ENCODE assay signal across 8 cellular contexts in the genomic region with DNA sequence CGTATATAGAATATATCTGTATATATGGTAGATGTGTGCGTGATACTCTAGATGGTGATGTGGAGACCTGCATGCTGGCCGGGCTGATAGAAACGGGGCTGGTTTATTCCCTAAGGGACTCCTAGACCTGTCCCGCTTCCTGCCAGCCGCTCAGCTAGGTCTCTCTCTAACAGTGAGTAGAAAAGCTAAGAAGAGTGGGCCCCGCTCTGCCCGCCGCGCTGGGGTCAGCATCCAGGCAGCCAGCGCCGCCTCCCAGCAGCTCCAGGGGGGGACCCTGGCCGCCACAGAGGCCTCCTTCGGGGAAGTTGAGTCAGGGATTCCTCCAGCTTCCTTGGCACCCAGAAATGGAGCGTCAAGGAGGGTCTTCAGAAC. TPM values are rescaled to one million over a fixed set of nuclear protein-coding genes. Genes with fewer than 3 reads are reported as not detected.
DNase-seq lines count a peak whose midpoint lies in the region; ATAC-seq and TF ChIP-seq lines count a peak whose summit lies in the region.

No MANE protein-coding gene starts in this region.

- H3K9me3 ChIP-seq in Panc1 (ENCODE audit: control insufficient read depth, insufficient read depth, low read depth, low read length) (no peaks in the 10 kb centered on the region), Caco-2 (no peaks in the 10 kb centered on the region)

- H3K4me1 Mint-ChIP-seq in Caco-2 (ENCODE audit: low read depth, unreplicated experiment), result peaks cover 15% of the 10 kb centered on the region

- no peaks in the 10 kb centered on the region for H3K36me3 Mint-ChIP-seq in Caco-2 (ENCODE audit: insufficient read depth, unreplicated experiment)

- POLR2A ChIA-PET in Panc1 (lab: Charles Lee), result interaction anchor here (0.8 kb wide), 1 partner anchor 15 kb away, joined by 4 read pairs; no protein-coding TSS in a partner anchor
- POLR2A ChIA-PET in Caco-2 (lab: Charles Lee), result interaction anchor here (1.2 kb wide), 1 partner anchor 29 kb away, joined by 4 read pairs; no protein-coding TSS in a partner anchor

- H3K36me3 ChIP-seq in Panc1 (ENCODE audit: control insufficient read depth, insufficient read depth, low read length) (no peaks in the 10 kb centered on the region), Caco-2 (ENCODE audit: control insufficient read depth, insufficient read depth, low read length) (no peaks in the 10 kb centered on the region)

- CTCF ChIA-PET in Panc1 (lab: Charles Lee) (interaction anchor here (0.5 to 2.4 kb wide), 8 partner anchors 12 to 748 kb away, joined by 3 to 11 read pairs (median 4); a partner anchor contains a TSS), Caco-2 (lab: Charles Lee) (interaction anchor here (0.6 to 1.2 kb wide), 3 partner anchors 13 to 982 kb away, joined by 4 to 8 read pairs (median 4); no protein-coding TSS in a partner anchor)

- H3K4me3 ChIP-seq in Panc1 (ENCODE audit: low read depth in 2 of 2, low read length in 2 of 2) (no peak overlapping the region), Caco-2 (ENCODE audit: low read depth, low read length) (no peak overlapping the region)

- H3K9me3 Mint-ChIP-seq in Caco-2 (ENCODE audit: unreplicated experiment), result no peaks in the 10 kb centered on the region

- no peak for DNase-seq in Panc1 (ENCODE audit: low read depth, low spot score)
- DNase-seq in left ventricle myocardium superior, result peak; percentile 58
- no peak for DNase-seq in Caco-2
- no peak for DNase-seq in CD1c-positive myeloid dendritic cell (ENCODE audit: extremely low spot score)

- H3K27ac ChIP-seq in Panc1 (ENCODE audit: low read length) (peak overlapping the region; percentile 29; the same call in 1 of the 2 replicates), temporal lobe (ENCODE audit: low read depth, low read length) (peak overlapping the region; percentile 68)

- in situ Hi-C loops in Panc1 (cut with HindIII; ENCODE audit: low pct_unique_long_range_greater_than_20kb, low sequenced_read_pairs), result no loop called here

- no peak overlapping the region for H3K4me3 Mint-ChIP-seq in Caco-2 (ENCODE audit: unreplicated experiment)

- ATAC-seq in GM21529 (IDR thresholded peaks at IDR 0.05; ENCODE audit: unreplicated experiment), result peak; percentile 42
- ATAC-seq in Panc1, result peak; percentile 49
- ATAC-seq in left ventricle myocardium superior, result no peak
- ATAC-seq in GM18867 (IDR thresholded peaks at IDR 0.05; ENCODE audit: unreplicated experiment), result no peak
- no peak for ATAC-seq in HG02678 (IDR thresholded peaks at IDR 0.05; ENCODE audit: unreplicated experiment)

- TF ChIP-seq CTCF in Panc1 (IDR thresholded peaks at IDR 0.05), result no peak
- no peak for TF ChIP-seq CTCF in Caco-2 (IDR thresholded peaks at IDR 0.05; ENCODE audit: insufficient read depth in 1 of 2, low read depth in 1 of 2, low read length in 1 of 2, severe bottlenecking in 1 of 2, unreplicated experiment in 1 of 2)

- H3K27me3 ChIP-seq in Panc1 (ENCODE audit: control insufficient read depth, insufficient read depth, low read length) (no peaks in the 10 kb centered on the region), Caco-2 (replicated peaks; ENCODE audit: control insufficient read depth, insufficient read depth, low read length) (no peaks in the 10 kb centered on the region)

- intact Hi-C loops in Panc1 (cut with micrococcal nuclease; ENCODE audit: unreplicated experiment) (no loop called here), left ventricle myocardium superior (cut with micrococcal nuclease) (no loop called here), Caco-2 (cut with micrococcal nuclease; ENCODE audit: unreplicated experiment) (no loop called here)

- H3K27me3 Mint-ChIP-seq in Caco-2 (ENCODE audit: insufficient read depth, unreplicated experiment), result no peaks in the 10 kb centered on the region

- BruUV-seq in Panc1 (replicated peaks; lab: Mats Ljungman, UMichigan), result no TSS peak
- no TSS peak for BruUV-seq in Caco-2 (replicated peaks; lab: Mats Ljungman, UMichigan)

- H3K27ac Mint-ChIP-seq in Caco-2 (ENCODE audit: unreplicated experiment), result no peak overlapping the region

- H3K4me1 ChIP-seq in Panc1 (ENCODE audit: control insufficient read depth, insufficient read depth, low read length), result peaks cover 39% of the 10 kb centered on the region
- H3K4me1 ChIP-seq in Caco-2, result peaks cover 21% of the 10 kb centered on the region

RNA-seq across cellular contexts. Expression of a gene that starts 9.4 kb away (rescaled TPM):
- total RNA-seq in Panc1 (2021; ENCODE audit: unreplicated experiment) (6.0 TPM), left ventricle myocardium superior (28.0 TPM), temporal lobe (2.0 TPM), Caco-2 (2022) (0.32 and 1.0 TPM in 2 replicates)
- polyA plus RNA-seq in Panc1 (2012; ENCODE audit: insufficient read length), result 16.3 TPM

RNA-seq across cellular contexts. Expression of a gene that starts 11.7 kb away (rescaled TPM):
- total RNA-seq in Panc1 (2021; ENCODE audit: unreplicated experiment), result 0.54 TPM
- polyA plus RNA-seq in Panc1 (2012; ENCODE audit: insufficient read length), result 1.6 TPM
- total RNA-seq in left ventricle myocardium superior, result 4.3 TPM
- total RNA-seq in temporal lobe, result 2.0 TPM
- total RNA-seq in Caco-2 (2022), result not detected in 2 replicates

RNA-seq across cellular contexts. Expression of a gene that starts 26.9 kb away (rescaled TPM):
- total RNA-seq in Panc1 (2021; ENCODE audit: unreplicated experiment), result 67.8 TPM
- 77.4 TPM for polyA plus RNA-seq in Panc1 (2012; ENCODE audit: insufficient read length)
- 17.7 TPM for total RNA-seq in left ventricle myocardium superior
- 2.7 TPM for total RNA-seq in temporal lobe
- 33.8 and 37.2 TPM in 2 replicates for total RNA-seq in Caco-2 (2022)

RNA-seq across cellular contexts. Expression of a gene that starts 57.5 kb away (rescaled TPM):
- total RNA-seq in Panc1 (2021; ENCODE audit: unreplicated experiment) (23.0 TPM), left ventricle myocardium superior (5.1 TPM), temporal lobe (not detected), Caco-2 (2022) (0.77 and 2.5 TPM in 2 replicates)
- polyA plus RNA-seq in Panc1 (2012; ENCODE audit: insufficient read length), result 26.2 TPM

Comparison
In these comparisons a context has a peak if more than half of its experiments do, and no peak if none do; other contexts are left out.
1. ATAC-seq: peak in GM21529 (single experiment) and Panc1 (single experiment); none in left ventricle myocardium superior (single experiment), GM18867 (single experiment) and HG02678 (single experiment).